8 cellular contexts compared by ENCODE assay signal in the genomic region with DNA sequence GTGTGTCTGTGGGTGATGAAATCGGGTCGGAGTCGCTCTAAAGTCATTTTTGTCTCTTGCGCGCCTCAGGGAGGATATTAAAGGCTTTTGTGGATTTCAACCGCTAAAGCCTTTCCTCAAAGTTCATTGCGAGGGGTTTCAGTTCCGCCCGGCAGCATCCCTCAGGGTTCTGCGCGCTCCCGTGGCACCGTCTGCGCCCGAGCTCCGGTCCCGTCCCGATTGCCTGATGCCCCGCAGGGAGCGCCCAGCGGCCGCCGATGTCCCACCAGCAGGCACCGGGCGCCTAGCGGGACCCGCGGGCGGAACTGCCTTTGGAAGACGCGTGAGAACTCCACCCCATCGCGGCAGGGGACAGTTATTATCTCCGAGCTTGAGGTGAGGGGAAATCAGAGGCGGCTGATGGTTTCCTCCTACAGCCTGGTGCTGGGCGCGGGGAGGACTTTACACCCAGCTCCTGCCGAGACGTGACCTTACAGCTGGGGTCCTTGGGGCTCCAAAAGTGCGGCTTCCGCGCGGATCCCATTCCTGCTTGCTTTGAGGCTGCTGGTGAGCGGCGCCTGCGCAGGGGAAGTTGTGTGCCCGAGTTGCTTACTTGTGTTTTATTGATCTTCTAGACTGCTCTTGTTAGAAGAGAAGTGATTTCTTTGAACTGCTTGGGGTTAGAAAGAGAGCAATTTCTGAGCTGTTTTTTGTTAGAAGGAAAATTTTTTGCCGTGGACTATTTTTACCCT. TPM values are rescaled to one million over a fixed set of nuclear protein-coding genes. Genes with fewer than 3 reads are reported as not detected.
DNase-seq lines count a peak whose midpoint lies in the region; ATAC-seq and TF ChIP-seq lines count a peak whose summit lies in the region.
"Had no signal": no experiment of that assay in that cellular context is flagged by ENCODE, and none has a peak within 500 bp of the region (broad histone marks: within the 10 kb centered on the region; RNA-seq: fewer than 3 reads in every experiment).

No MANE protein-coding gene starts in this region.

- peaks cover 23 to 39% (median 29%) of the 10 kb centered on the region in 3 donors for H3K4me1 Mint-ChIP-seq in naive B cell

- no peak for TF ChIP-seq CTCF in GM12865 (IDR thresholded peaks at IDR 0.05; ENCODE audit: insufficient read depth, low read depth, low read length, missing control alignments)
- no peak for TF ChIP-seq CTCF in astrocyte of the cerebellum (IDR thresholded peaks at IDR 0.05; ENCODE audit: low read depth, low read length, missing control alignments)

- peak; percentile 64 to 67 for ATAC-seq in naive B cell (ENCODE audit: low read depth in 2 of 2)

- no peak for DNase-seq in GM12865 (ENCODE audit: low read depth)
- peak; percentile 26 for DNase-seq in MG63
- no peak for DNase-seq in astrocyte of the cerebellum (ENCODE audit: low read depth)
- DNase-seq in naive B cell: peak; percentile 53
- DNase-seq in putamen (ENCODE audit: low spot score): no peak
- DNase-seq in effector CD4-positive, alpha-beta T cell: no peak
- no peak for DNase-seq in amygdala (lab: John Stamatoyannopoulos, UW)

- H3K27me3 Mint-ChIP-seq in naive B cell: peaks cover 68 to 88% (median 86%) of the 10 kb centered on the region in 3 donors

- H3K9me3 ChIP-seq in MG63: peaks cover 9% of the 10 kb centered on the region

- H3K27me3 ChIP-seq in MG63: peaks cover 62% of the 10 kb centered on the region

- H3K4me3 ChIP-seq in GM12865 (ENCODE audit: low read depth, low read length) (peak overlapping the region; percentile 18; the same call in 1 of the 2 replicates), MG63 (peak overlapping the region; percentile 36), astrocyte of the cerebellum (ENCODE audit: low read depth, low read length) (peak overlapping the region; percentile 17)

- H3K4me3 Mint-ChIP-seq in naive B cell: peak overlapping the region; percentile 62 to 92 (median 86)

- H3K36me3 ChIP-seq in MG63: no peaks in the 10 kb centered on the region

- peaks cover 6 to 29% (median 22%) of the 10 kb centered on the region in 7 donors for H3K9me3 Mint-ChIP-seq in naive B cell

- peak overlapping the region; percentile 14 to 95 (median 84) for H3K27ac Mint-ChIP-seq in naive B cell

- H3K36me3 Mint-ChIP-seq in naive B cell: peaks cover 6 to 14% of the 10 kb centered on the region in 2 donors

- in situ Hi-C loops in astrocyte of the cerebellum (cut with HindIII; ENCODE audit: low sequenced_read_pairs): no loop called here

RNA-seq across cellular contexts. Expression of gene ULBP1, which starts 27.1 kb away (rescaled TPM):
- 1.5 and 2.5 TPM in 2 replicates for total RNA-seq in MG63 (2014; rRNA removed; shearing (Covaris generic); ENCODE audit: low replicate concordance)
- not detected for polyA plus RNA-seq in naive B cell (ENCODE audit: low read depth in 6 of 6)

RNA-seq across cellular contexts. Expression of gene RAET1L, which starts 34.5 kb away (rescaled TPM):
- total RNA-seq in MG63 (2014; rRNA removed; shearing (Covaris generic); ENCODE audit: low replicate concordance): 1.4 TPM in 1 of 2 replicates, not detected in the other
- not detected for polyA plus RNA-seq in naive B cell (ENCODE audit: low read depth in 6 of 6)
- total RNA-seq: pulmonary artery endothelial cell had no signal

RNA-seq across cellular contexts. Expression of gene ULBP2, which starts 49.0 kb away (rescaled TPM):
- 2.2 and 7.4 TPM in 2 replicates for total RNA-seq in MG63 (2014; rRNA removed; shearing (Covaris generic); ENCODE audit: low replicate concordance)
- not detected for polyA plus RNA-seq in naive B cell (ENCODE audit: low read depth in 6 of 6)

Comparison
In these comparisons a context has a peak if more than half of its experiments do, and no peak if none do; other contexts are left out.
1. DNase-seq: peak in MG63 (single experiment) and naive B cell (single experiment); none in GM12865 (single experiment), astrocyte of the cerebellum (single experiment), putamen (single experiment), effector CD4-positive, alpha-beta T cell (single experiment) and amygdala (0 of 56).
2. Peak in every context shown above with its lines, with median percentiles within 50 percentile points of each other: H3K4me3 ChIP-seq.